ENCODE assay signal across 14 cellular contexts in the genomic region with DNA sequence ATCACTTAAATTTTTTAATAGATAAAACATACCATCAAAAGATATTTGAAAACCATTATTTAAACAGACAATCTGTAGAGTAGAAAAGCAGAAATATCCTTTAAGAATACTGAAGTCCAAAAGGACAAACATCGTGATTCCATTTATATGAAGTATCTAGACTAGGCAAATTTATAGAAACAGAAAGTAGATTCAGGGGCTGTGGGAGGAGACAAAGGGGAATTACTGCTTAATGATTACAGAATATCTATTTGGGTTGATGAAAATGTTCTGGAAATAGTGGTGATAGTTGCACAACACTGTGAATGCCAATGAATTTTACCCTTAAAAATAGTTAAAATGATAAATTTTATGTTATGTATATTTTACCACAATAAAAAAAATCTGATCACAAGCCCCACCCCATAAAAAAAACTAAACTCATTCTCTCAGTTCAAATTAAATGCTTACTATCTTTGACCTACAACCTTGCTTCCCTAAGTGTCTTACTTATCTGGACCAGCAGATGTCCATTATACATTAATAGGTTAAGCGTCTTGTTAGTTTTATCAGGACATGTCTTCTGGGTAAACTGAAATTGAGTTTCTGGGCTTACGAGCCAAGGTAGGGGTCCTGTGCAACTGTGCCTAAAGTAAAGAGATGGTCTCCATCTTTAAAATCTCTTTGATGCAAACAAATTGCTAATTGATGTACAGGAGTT.
DNase-seq lines count a peak whose midpoint lies in the region; ATAC-seq, FAIRE-seq and TF ChIP-seq lines count a peak whose summit lies in the region.
"Had no signal": no experiment of that assay in that cellular context is flagged by ENCODE, and none has a peak within 500 bp of the region (broad histone marks: within the 10 kb centered on the region; RNA-seq: fewer than 3 reads in every experiment).

No MANE protein-coding gene starts in this region.

- H3K4me3 Mint-ChIP-seq in activated naive CD8-positive, alpha-beta T cell treated with anti-CD3 and anti-CD28 coated beads, Interleukin-2, amount 50 U/mL, for 24 hours: no peak overlapping the region
- H3K4me3 Mint-ChIP-seq: GM23338 had no signal

- H3K27ac Mint-ChIP-seq in activated naive CD8-positive, alpha-beta T cell treated with anti-CD3 and anti-CD28 coated beads, Interleukin-2, amount 50 U/mL, for 24 hours: no peak overlapping the region
- H3K27ac Mint-ChIP-seq: GM23338 had no signal

- peaks cover 4% of the 10 kb centered on the region for H3K9me3 Mint-ChIP-seq in activated naive CD8-positive, alpha-beta T cell treated with anti-CD3 and anti-CD28 coated beads, Interleukin-2, amount 50 U/mL, for 24 hours
- H3K9me3 Mint-ChIP-seq: GM23338 had no signal

- no peak for TF ChIP-seq POLR2A in erythroblast (IDR thresholded peaks at IDR 0.05; ENCODE audit: low read length)

- ATAC-seq in SK-N-SH treated with all-trans-retinoic acid at 6 μM for 48 hours (no peak), HG03342 (IDR thresholded peaks at IDR 0.05; ENCODE audit: unreplicated experiment) (no peak), GM18873 (IDR thresholded peaks at IDR 0.05; ENCODE audit: low FRiP score, unreplicated experiment) (no peak)
- no peak for ATAC-seq in activated naive CD8-positive, alpha-beta T cell treated with anti-CD3 and anti-CD28 coated beads, Interleukin-2, amount 50 U/mL, for 24 hours
- ATAC-seq: GM23338 had no signal

- peaks cover 11% of the 10 kb centered on the region for H3K36me3 Mint-ChIP-seq in activated naive CD8-positive, alpha-beta T cell treated with anti-CD3 and anti-CD28 coated beads, Interleukin-2, amount 50 U/mL, for 24 hours (ENCODE audit: low read depth)

- no peak for DNase-seq in GM19239 (ENCODE audit: insufficient read length, low spot score)
- peak; percentile 53 to 84 for DNase-seq in erythroblast (lab: John Stamatoyannopoulos, UW)
- no peak for DNase-seq in stimulated activated CD4-positive, alpha-beta T cell treated with anti-CD3 and anti-CD28 coated beads, Interleukin-4, amount 100 ng/mL, for 24 hours
- DNase-seq in activated naive CD8-positive, alpha-beta T cell treated with anti-CD3 and anti-CD28 coated beads, Interleukin-2, amount 50 U/mL, for 24 hours: no peak
- DNase-seq: C1 segment of cervical spinal cord, Caco-2, Kasumi-1, NCI-H1417, NCI-H2029 treated with DMSO at 0.1 percent for 48 hours, NCI-H524 had no signal

- peaks cover 27% of the 10 kb centered on the region for H3K4me1 Mint-ChIP-seq in activated naive CD8-positive, alpha-beta T cell treated with anti-CD3 and anti-CD28 coated beads, Interleukin-2, amount 50 U/mL, for 24 hours
- H3K4me1 Mint-ChIP-seq: GM23338 had no signal

- peak; percentile 33 for FAIRE-seq in GM19239 (lab: Jason Lieb, UNC)

- no peaks in the 10 kb centered on the region for H3K27me3 Mint-ChIP-seq in activated naive CD8-positive, alpha-beta T cell treated with anti-CD3 and anti-CD28 coated beads, Interleukin-2, amount 50 U/mL, for 24 hours

TF ChIP-seq in SK-N-SH treated with all-trans-retinoic acid at 6 μM for 48 hours, 23 proteins besides CTCF, POLR2A, EP300 and RAD21:
- peak; percentile 11; the same call in 1 of the 2 replicates for TF ChIP-seq TCF4 (CRISPR knock-in tag; IDR thresholded peaks at IDR 0.05; ENCODE audit: borderline replicate concordance)
- TF ChIP-seq ZNF565 (CRISPR knock-in tag; conservative IDR thresholded peaks at IDR 0.05; ENCODE audit: low read depth): no peak
- no peak for TF ChIP-seq GLIS3 (CRISPR knock-in tag; IDR thresholded peaks at IDR 0.05)

Comparison
In these comparisons a context has a peak if more than half of its experiments do, and no peak if none do; other contexts are left out.
1. DNase-seq: peak in erythroblast (2 of 2); none in GM19239 (single experiment), stimulated activated CD4-positive, alpha-beta T cell treated with anti-CD3 and anti-CD28 coated beads, Interleukin-4, amount 100 ng/mL, for 24 hours (single experiment) and activated naive CD8-positive, alpha-beta T cell treated with anti-CD3 and anti-CD28 coated beads, Interleukin-2, amount 50 U/mL, for 24 hours (single experiment).